13 cellular contexts compared by ENCODE assay signal in the genomic region with DNA sequence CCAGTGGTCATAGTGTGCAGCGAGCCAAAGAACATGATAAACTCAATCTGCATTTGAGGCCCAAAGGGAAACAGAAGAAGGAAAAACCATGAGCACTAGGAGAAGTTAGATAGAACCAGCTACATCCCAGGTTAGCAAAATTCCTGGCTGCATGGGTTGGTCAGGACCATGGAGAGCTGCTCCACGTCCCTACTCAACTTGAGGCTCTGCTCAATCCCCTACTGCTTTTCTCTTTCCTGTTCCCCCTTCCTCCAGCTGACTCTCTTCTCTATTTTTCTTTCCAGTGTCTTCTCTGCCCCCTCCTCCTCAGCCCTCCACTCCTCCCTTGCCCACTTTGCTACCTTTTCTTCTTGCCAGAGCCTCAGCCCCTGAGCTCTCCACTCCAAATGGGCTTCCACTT. TPM values are rescaled to one million over a fixed set of nuclear protein-coding genes. Genes with fewer than 3 reads are reported as not detected.
DNase-seq lines count a peak whose midpoint lies in the region; ATAC-seq, FAIRE-seq and TF ChIP-seq lines count a peak whose summit lies in the region.
"Had no signal": no experiment of that assay in that cellular context is flagged by ENCODE, and none has a peak within 500 bp of the region (broad histone marks: within the 10 kb centered on the region; RNA-seq: fewer than 3 reads in every experiment).

No MANE protein-coding gene starts in this region.

- WGBS in small intestine, 3 donors = 17 to 30% (median 23%) methylated on average over 2 of the region's 2 CpGs

- H3K4me3 ChIP-seq in RWPE2 (ENCODE audit: severe bottlenecking) = no peak overlapping the region
- no peak overlapping the region for H3K4me3 ChIP-seq in small intestine (ENCODE audit: low read depth in 1 of 2, low read length in 2 of 2)

- TF ChIP-seq POLR2A in H54 (IDR thresholded peaks at IDR 0.05; ENCODE audit: low read depth, low read length) = no peak

- H3K36me3 ChIP-seq in RWPE2 (ENCODE audit: low read depth) (no peaks in the 10 kb centered on the region), small intestine (ENCODE audit: control insufficient read depth in 2 of 2, insufficient read depth in 2 of 2, low read length in 2 of 2) (no peaks in the 10 kb centered on the region)

- ATAC-seq in RWPE2 (ENCODE audit: low read depth) = 0 out of 3 replicates have a peak, but pooled peaks have one; percentile 36
- no peak for ATAC-seq in GM19452 (IDR thresholded peaks at IDR 0.05; ENCODE audit: unreplicated experiment)
- ATAC-seq: sciatic nerve had no signal

- in situ Hi-C loops in ACHN (cut with HindIII; ENCODE audit: low pct_ligation_motif_present, low pct_unique_long_range_greater_than_20kb, low sequenced_read_pairs) = no loop called here

- TF ChIP-seq CTCF in RWPE2 (IDR thresholded peaks at IDR 0.05; ENCODE audit: poor library complexity, severe bottlenecking) = no peak

- H3K4me1 ChIP-seq in RWPE2 (ENCODE audit: insufficient read depth, poor library complexity, severe bottlenecking) (no peaks in the 10 kb centered on the region), small intestine (ENCODE audit: control insufficient read depth in 2 of 2, insufficient read depth in 1 of 2, low read depth in 1 of 2, low read length in 1 of 2) (no peaks in the 10 kb centered on the region)

- DNase-seq in ACHN (peak; percentile 55), H54 (ENCODE audit: insufficient read length, low spot score) (peak; percentile 54), RWPE2 (ENCODE audit: low spot score) (no peak), fibroblast of peridontal ligament (ENCODE audit: extremely low read depth) (peak; percentile 33), C1 segment of cervical spinal cord (lab: John Stamatoyannopoulos, UW) (no peak), HCEC 1CT (no peak), small intestine (no peak)
- DNase-seq: anterior cingulate cortex; CD4-positive, alpha-beta memory T cell; NCI-H1417 treated with DMSO at 0.1 percent for 48 hours had no signal

- H3K27ac ChIP-seq in RWPE2 (ENCODE audit: poor library complexity, severe bottlenecking) (no peak overlapping the region), small intestine (ENCODE audit: low read depth in 1 of 2, low read length in 1 of 2) (no peak overlapping the region)

- H3K9me3 ChIP-seq in RWPE2 (ENCODE audit: severe bottlenecking) (no peaks in the 10 kb centered on the region), small intestine (ENCODE audit: control insufficient read depth, low read depth) (no peaks in the 10 kb centered on the region)

- H3K27me3 ChIP-seq in RWPE2 (ENCODE audit: insufficient read depth, poor library complexity, severe bottlenecking) (no peaks in the 10 kb centered on the region), small intestine (ENCODE audit: control insufficient read depth in 2 of 2, insufficient read depth in 2 of 2, low read length in 2 of 2) (no peaks in the 10 kb centered on the region)

- FAIRE-seq in H54 (lab: Jason Lieb, UNC) = peak; percentile 73
- FAIRE-seq in small intestine (lab: Jason Lieb, UNC) = no peak
- FAIRE-seq: frontal cortex had no signal

RNA-seq across cellular contexts. Expression of a gene that starts 21.9 kb away (rescaled TPM):
- polyA plus RNA-seq in small intestine = 10 to 100 TPM; 26.6 to 58.9 (median 49.6) TPM

RNA-seq across cellular contexts. Expression of a gene that starts 55.8 kb away (rescaled TPM):
- polyA plus RNA-seq in small intestine = 100 to 1,000 TPM; 149 to 411 (median 210) TPM

Comparison
In these comparisons a context has a peak if more than half of its experiments do, and no peak if none do; other contexts are left out.
1. DNase-seq: peak in ACHN (single experiment), H54 (single experiment) and fibroblast of peridontal ligament (single experiment); none in RWPE2 (single experiment), C1 segment of cervical spinal cord (0 of 14), HCEC 1CT (single experiment) and small intestine (single experiment).